ENCODE assay signal across 1 cellular context in genomic region chr22:20615021-20615420, GRCh38.
A peak's percentile ranks its signal among the peaks of the same experiment; 100 is the strongest.
TF ChIP-seq lines count a peak whose summit lies in the region.

No MANE protein-coding gene starts in this region.

TF ChIP-seq in K562, 482 proteins besides CTCF, POLR2A, EP300 and RAD21 (continued from another document):
- TF ChIP-seq VEZF1 (CRISPR knock-in tag; IDR thresholded peaks at IDR 0.05): peak; percentile 39; the same call in 1 of the 2 replicates
- TF ChIP-seq CEBPG (CRISPR knock-in tag; IDR thresholded peaks at IDR 0.05): peak; percentile 19; the same call in 1 of the 2 replicates
- TF ChIP-seq CEBPG (tag; conservative IDR thresholded peaks at IDR 0.05 in 1 of 2, IDR thresholded peaks at IDR 0.05 in 1 of 2): no peak
- TF ChIP-seq FOXA1 (IDR thresholded peaks at IDR 0.05; ENCODE audit: borderline replicate concordance): no peak
- peak; percentile 81; the same call in 1 of the 2 replicates for TF ChIP-seq ZNF584 (CRISPR knock-in tag; IDR thresholded peaks at IDR 0.05; ENCODE audit: low read depth)
- 0 out of 2 replicates have a peak, but pooled peaks have one; percentile 18 for TF ChIP-seq ZNF395 (CRISPR knock-in tag; IDR thresholded peaks at IDR 0.05)
- peak in 1 of 2 experiments; percentile 66; a peak in 1 of 4 replicates for TF ChIP-seq TRIM24 (IDR thresholded peaks at IDR 0.05)
- no peak for TF ChIP-seq MYC (IDR thresholded peaks at IDR 0.05; ENCODE audit: low read depth, low read length)
- TF ChIP-seq MYC (CRISPR knock-in tag; IDR thresholded peaks at IDR 0.05; ENCODE audit: borderline replicate concordance, low read depth): no peak
- peak; percentile 22; the same call in 1 of the 2 replicates for TF ChIP-seq ELF1 (tag; IDR thresholded peaks at IDR 0.05)
- no peak for TF ChIP-seq FOXK1 (CRISPR knock-in tag; IDR thresholded peaks at IDR 0.05; ENCODE audit: borderline replicate concordance)
